Comparison of ENCODE assay signal across 9 cellular contexts in genomic region chr18:44682181-44682870, GRCh38. TPM values are rescaled to one million over a fixed set of nuclear protein-coding genes. Genes with fewer than 3 reads are reported as not detected.
DNase-seq lines count a peak whose midpoint lies in the region; ATAC-seq, FAIRE-seq and TF ChIP-seq lines count a peak whose summit lies in the region.
"Had no signal": no experiment of that assay in that cellular context is flagged by ENCODE, and none has a peak within 500 bp of the region (broad histone marks: within the 10 kb centered on the region; RNA-seq: fewer than 3 reads in every experiment).

No MANE protein-coding gene starts in this region.

- peaks cover 7% of the 10 kb centered on the region for H3K79me2 ChIP-seq in astrocyte (ENCODE audit: insufficient read depth, low read length)

- H3K27ac ChIP-seq in cardiac muscle cell (peak overlapping the region; percentile 90), astrocyte (ENCODE audit: low read depth, low read length) (no peak overlapping the region), left lung (peak overlapping the region in 1 of 2 donors; percentile 56), vagina (peak overlapping the region; percentile 96), adrenal gland (peak overlapping the region in 2 of 5 donors; percentile 73)
- H3K27ac ChIP-seq: neutrophil had no signal

- H2AFZ ChIP-seq in astrocyte (ENCODE audit: low read depth, low read length), result no peak overlapping the region

- H3K4me3 ChIP-seq in cardiac muscle cell, result peak overlapping the region; percentile 94
- peak overlapping the region; percentile 27 for H3K4me3 ChIP-seq in astrocyte (ENCODE audit: insufficient read depth, low read depth, low read length)
- H3K4me3 ChIP-seq in left lung, result peak overlapping the region; percentile 59 to 65
- H3K4me3 ChIP-seq in vagina, result peak overlapping the region; percentile 67 to 94
- H3K4me3 ChIP-seq in adrenal gland, result peak overlapping the region in 1 of 4 donors; percentile 56

- H3K9me3 Mint-ChIP-seq in astrocyte (ENCODE audit: unreplicated experiment), result peaks cover 2% of the 10 kb centered on the region

- no peak overlapping the region for H3K9ac ChIP-seq in astrocyte (ENCODE audit: low read length)

- ATAC-seq in Right ventricle myocardium inferior (no peak), left lung (no peak)

- H3K9me3 ChIP-seq in cardiac muscle cell (ENCODE audit: low read depth) (no peaks in the 10 kb centered on the region), astrocyte (ENCODE audit: insufficient read depth, low read depth, low read length) (no peaks in the 10 kb centered on the region), left lung (no peaks in the 10 kb centered on the region), vagina (no peaks in the 10 kb centered on the region), adrenal gland (replicated peaks in 1 of 3) (no peaks in the 10 kb centered on the region)
- H3K9me3 ChIP-seq: neutrophil had no signal

- H3K27ac Mint-ChIP-seq in astrocyte (ENCODE audit: unreplicated experiment), result no peak overlapping the region

- H3K4me2 ChIP-seq in astrocyte (ENCODE audit: low read length), result peak overlapping the region; percentile 100

- no peaks in the 10 kb centered on the region for H3K27me3 ChIP-seq in cardiac muscle cell
- peaks cover 9% of the 10 kb centered on the region for H3K27me3 ChIP-seq in astrocyte (ENCODE audit: insufficient read depth, low read length)
- peaks cover 0 to 73% of the 10 kb centered on the region in 2 donors for H3K27me3 ChIP-seq in left lung
- no peaks in the 10 kb centered on the region for H3K27me3 ChIP-seq in vagina
- H3K27me3 ChIP-seq in adrenal gland, result no peaks in the 10 kb centered on the region

- FAIRE-seq in astrocyte (lab: Jason Lieb, UNC), result no peak

- intact Hi-C loops in Right ventricle myocardium inferior (cut with DNase I) (loop anchor here (5.0 kb wide), 2 partner anchors 110 to 335 kb away; no protein-coding TSS in a partner anchor), left lung (cut with DNase I) (no loop called here), vagina (cut with DNase I) (loop anchor here (10.0 kb wide), 1 partner anchor 92 kb away; no protein-coding TSS in a partner anchor), adrenal gland (cut with DNase I) (no loop called here)

- H4K20me1 ChIP-seq in astrocyte (ENCODE audit: insufficient read depth, low read length), result no peaks in the 10 kb centered on the region

- H3K36me3 ChIP-seq in cardiac muscle cell, result no peaks in the 10 kb centered on the region
- H3K36me3 ChIP-seq in astrocyte (ENCODE audit: insufficient read depth, low read length), result no peaks in the 10 kb centered on the region
- H3K36me3 ChIP-seq in left lung, result no peaks in the 10 kb centered on the region
- no peaks in the 10 kb centered on the region for H3K36me3 ChIP-seq in vagina
- no peaks in the 10 kb centered on the region for H3K36me3 ChIP-seq in adrenal gland (replicated peaks in 1 of 2)
- H3K36me3 ChIP-seq: neutrophil had no signal

- TF ChIP-seq CTCF in cardiac muscle cell (IDR thresholded peaks at IDR 0.05; ENCODE audit: low read depth, low read length), result no peak
- no peak for TF ChIP-seq CTCF in astrocyte (IDR thresholded peaks at IDR 0.05; ENCODE audit: insufficient read depth, low read depth, low read length)
- no peak for TF ChIP-seq CTCF in left lung (IDR thresholded peaks at IDR 0.05)
- no peak for TF ChIP-seq CTCF in vagina (IDR thresholded peaks at IDR 0.05)
- TF ChIP-seq CTCF in adrenal gland (IDR thresholded peaks at IDR 0.05), result no peak

- no peak for TF ChIP-seq POLR2A in vagina (IDR thresholded peaks at IDR 0.05)
- no peak for TF ChIP-seq POLR2A in adrenal gland (IDR thresholded peaks at IDR 0.05)

- DNase-seq in cardiac muscle cell (ENCODE audit: low read depth in 1 of 2, low spot score in 1 of 2) (peak in 1 of 2 donors; percentile 38), Right ventricle myocardium inferior (ENCODE audit: missing footprints) (no peak), astrocyte (ENCODE audit: low read depth) (no peak), left lung (peak in 1 of 2 donors; percentile 35), vagina (ENCODE audit: extremely low spot score in 2 of 2) (no peak), T-helper 2 cell (no peak), adrenal gland (no peak), cortex of kidney (lab: John Stamatoyannopoulos, UW) (no peak)

- no peaks in the 10 kb centered on the region for H3K36me3 Mint-ChIP-seq in astrocyte (ENCODE audit: low read depth, unreplicated experiment)

- H3K4me1 Mint-ChIP-seq in astrocyte (ENCODE audit: low read depth, unreplicated experiment), result peaks cover 3% of the 10 kb centered on the region

- H3K4me3 Mint-ChIP-seq in astrocyte (ENCODE audit: unreplicated experiment), result no peak overlapping the region

- H3K4me1 ChIP-seq in cardiac muscle cell (ENCODE audit: low read depth) (peaks cover 26% of the 10 kb centered on the region), astrocyte (ENCODE audit: insufficient read depth, low read length) (peaks cover 15% of the 10 kb centered on the region), left lung (peaks cover 3 to 27% of the 10 kb centered on the region in 2 donors), vagina (peaks cover 68% of the 10 kb centered on the region), adrenal gland (replicated peaks in 1 of 2) (no peaks in the 10 kb centered on the region)

- H3K27me3 Mint-ChIP-seq in astrocyte (ENCODE audit: low read depth, unreplicated experiment), result peaks cover 2% of the 10 kb centered on the region

- 43 to 53% (median 50%) methylated on average over 12 of the region's 12 CpGs for WGBS in adrenal gland, 4 donors

RNA-seq across cellular contexts. Expression of gene SETBP1, which starts 1.6 kb away (rescaled TPM):
- total RNA-seq in cardiac muscle cell (10.7 and 30.6 TPM in 2 replicates), Right ventricle myocardium inferior (7.1 TPM), astrocyte (8.5 and 12.4 TPM in 2 replicates), left lung (10 to 100 TPM; 26.4 to 27.5 TPM), vagina (38.1 TPM), adrenal gland (10 to 100 TPM in 5 of 8 donors, 1 to 10 TPM in 3; 7.9 to 18.0 (median 11.9) TPM)
- polyA plus RNA-seq in cardiac muscle cell (6.3 and 6.6 TPM in 2 replicates), adrenal gland (1 to 10 TPM; 1.2 to 2.8 (median 2.6) TPM)

Comparison
In these comparisons a context has a peak if more than half of its experiments do, and no peak if none do; other contexts are left out.
1. intact Hi-C loops: an anchor here in Right ventricle myocardium inferior (5.0 kb wide) and vagina (10.0 kb wide); none called in left lung and adrenal gland.